In genomic region chr5:43560128-43560527, GRCh38 we compare ENCODE assay signal across 1 cellular context.
TF ChIP-seq lines count a peak whose summit lies in the region.

No MANE protein-coding gene starts in this region.

TF ChIP-seq in HepG2, 621 proteins besides CTCF, POLR2A, EP300 and RAD21:
- TF ChIP-seq ZNF333 (CRISPR knock-in tag; IDR thresholded peaks at IDR 0.05; ENCODE audit: borderline replicate concordance): no peak
- no peak for TF ChIP-seq ZKSCAN5 (CRISPR knock-in tag; IDR thresholded peaks at IDR 0.05)
- no peak for TF ChIP-seq ZNF839 (CRISPR knock-in tag; IDR thresholded peaks at IDR 0.05; ENCODE audit: borderline replicate concordance)
- no peak for TF ChIP-seq NCOA2 (CRISPR knock-in tag; IDR thresholded peaks at IDR 0.05)
- TF ChIP-seq BHLHE40 (IDR thresholded peaks at IDR 0.05; ENCODE audit: low read length): no peak
- no peak for TF ChIP-seq HIC2 (CRISPR knock-in tag; IDR thresholded peaks at IDR 0.05; ENCODE audit: low read depth)
- no peak for TF ChIP-seq ZBTB40 (IDR thresholded peaks at IDR 0.05)
- no peak for TF ChIP-seq ZBTB40 (CRISPR knock-in tag; IDR thresholded peaks at IDR 0.05)
- TF ChIP-seq ZMYM3 (CRISPR knock-in tag; IDR thresholded peaks at IDR 0.05): no peak
- no peak for TF ChIP-seq ZMYM4 (CRISPR knock-in tag; IDR thresholded peaks at IDR 0.05)
- no peak for TF ChIP-seq ZNF713 (CRISPR knock-in tag; IDR thresholded peaks at IDR 0.05)
- no peak for TF ChIP-seq RXRA (CRISPR knock-in tag; IDR thresholded peaks at IDR 0.05)
- no peak for TF ChIP-seq ZNF180 (CRISPR knock-in tag; IDR thresholded peaks at IDR 0.05; ENCODE audit: borderline replicate concordance, low read depth)
